10 cellular contexts compared by ENCODE assay signal in genomic region chr13:80251403-80251802, GRCh38.
DNase-seq lines count a peak whose midpoint lies in the region; ATAC-seq and TF ChIP-seq lines count a peak whose summit lies in the region.
"Had no signal": no experiment of that assay in that cellular context is flagged by ENCODE, and none has a peak within 500 bp of the region (broad histone marks: within the 10 kb centered on the region; RNA-seq: fewer than 3 reads in every experiment).

No MANE protein-coding gene starts in this region.

- DNase-seq in NCI-H146 (lab: John Stamatoyannopoulos, UW) (peak; percentile 19), NCI-H146 treated with DMSO at 0.1 percent for 48 hours (lab: John Stamatoyannopoulos, UW; ENCODE audit: unreplicated experiment) (no peak), NCI-H69 (lab: John Stamatoyannopoulos, UW) (peak; percentile 0), choroid plexus epithelial cell (ENCODE audit: low read depth) (peak; percentile 88), skeletal muscle cell (ENCODE audit: low read depth) (peak; percentile 67)
- no peak for DNase-seq in activated CD4-positive, CD25-positive, alpha-beta regulatory T cell (lab: John Stamatoyannopoulos, UW)
- DNase-seq in stimulated activated CD4-positive, alpha-beta T cell treated with anti-CD3 and anti-CD28 coated beads, Interleukin-15, amount 100 ng/mL, for 24 hours, result no peak
- DNase-seq: activated CD4-positive, alpha-beta T cell treated with anti-CD3 and anti-CD28 coated beads for 36 hours; stimulated activated naive CD8-positive, alpha-beta T cell treated with anti-CD3 and anti-CD28 coated beads, Interleukin-15, Interleukin-2, amounts not matched to agents 100 U/mL and 50 U/mL, for 24 hours had no signal

- no peak overlapping the region for H3K4me3 ChIP-seq in choroid plexus epithelial cell (ENCODE audit: low read depth, low read length)
- no peak overlapping the region for H3K4me3 ChIP-seq in skeletal muscle cell (ENCODE audit: low read depth, low read length)

- TF ChIP-seq CTCF in choroid plexus epithelial cell (conservative IDR thresholded peaks at IDR 0.05; ENCODE audit: low read depth, low read length), result no peak

- no peak for ATAC-seq in GM21576 (IDR thresholded peaks at IDR 0.05; ENCODE audit: unreplicated experiment)
- ATAC-seq: activated CD4-positive, alpha-beta T cell treated with anti-CD3 and anti-CD28 coated beads for 36 hours; stimulated activated naive CD8-positive, alpha-beta T cell treated with anti-CD3 and anti-CD28 coated beads, Interleukin-15, Interleukin-2, amounts not matched to agents 100 U/mL and 50 U/mL, for 24 hours had no signal

Comparison
In these comparisons a context has a peak if more than half of its experiments do, and no peak if none do; other contexts are left out.
1. DNase-seq: peak in NCI-H146 (single experiment), NCI-H69 (single experiment), choroid plexus epithelial cell (single experiment) and skeletal muscle cell (single experiment); none in NCI-H146 treated with DMSO at 0.1 percent for 48 hours (single experiment), activated CD4-positive, CD25-positive, alpha-beta regulatory T cell (0 of 4) and stimulated activated CD4-positive, alpha-beta T cell treated with anti-CD3 and anti-CD28 coated beads, Interleukin-15, amount 100 ng/mL, for 24 hours (single experiment).